In genomic region chr1:226697151-226697575, GRCh38 we compare ENCODE assay signal across 9 cellular contexts. TPM values are rescaled to one million over a fixed set of nuclear protein-coding genes. Genes with fewer than 3 reads are reported as not detected.
DNase-seq lines count a peak whose midpoint lies in the region; ATAC-seq and TF ChIP-seq lines count a peak whose summit lies in the region.
"Had no signal": no experiment of that assay in that cellular context is flagged by ENCODE, and none has a peak within 500 bp of the region (broad histone marks: within the 10 kb centered on the region; RNA-seq: fewer than 3 reads in every experiment).

No MANE protein-coding gene starts in this region.

- in situ Hi-C loops in G401 (cut with HindIII; ENCODE audit: low sequenced_read_pairs) = no loop called here

- no peaks in the 10 kb centered on the region for H3K9me3 ChIP-seq in muscle layer of colon (ENCODE audit: low read length)
- H3K9me3 ChIP-seq in body of pancreas = no peaks in the 10 kb centered on the region

- DNase-seq in activated naive CD8-positive, alpha-beta T cell treated with anti-CD3 and anti-CD28 coated beads, Interleukin-2, amount 50 U/mL, for 24 hours = no peak
- DNase-seq in G401 (ENCODE audit: low spot score) = no peak
- no peak for DNase-seq in NCI-H748 (lab: John Stamatoyannopoulos, UW; ENCODE audit: unreplicated experiment)
- DNase-seq in MV-4-11 (lab: John Stamatoyannopoulos, UW) = no peak
- DNase-seq in body of pancreas = no peak

- no peaks in the 10 kb centered on the region for H3K27me3 ChIP-seq in muscle layer of colon (ENCODE audit: control insufficient read depth in 1 of 2, insufficient read depth in 2 of 2, low read length in 2 of 2)
- H3K27me3 ChIP-seq in body of pancreas = no peaks in the 10 kb centered on the region

- no peak for TF ChIP-seq POLR2A in GM18505 (IDR thresholded peaks at IDR 0.05; ENCODE audit: borderline replicate concordance, extremely low read depth, insufficient read depth, insufficient read length)
- no peak for TF ChIP-seq POLR2A in body of pancreas (IDR thresholded peaks at IDR 0.05)

- H3K36me3 Mint-ChIP-seq in activated naive CD8-positive, alpha-beta T cell treated with anti-CD3 and anti-CD28 coated beads, Interleukin-2, amount 50 U/mL, for 24 hours (ENCODE audit: low read depth) = peaks cover 10% of the 10 kb centered on the region

- WGBS in body of pancreas, 2 donors = 57 to 69% methylated on average over 2 of the region's 2 CpGs

- ATAC-seq in GM18505 (IDR thresholded peaks at IDR 0.05; ENCODE audit: unreplicated experiment) = peak; percentile 69
- ATAC-seq in HG02852 (IDR thresholded peaks at IDR 0.05; ENCODE audit: unreplicated experiment) = peak; percentile 50
- peak; percentile 80 for ATAC-seq in activated naive CD8-positive, alpha-beta T cell treated with anti-CD3 and anti-CD28 coated beads, Interleukin-2, amount 50 U/mL, for 24 hours
- no peak for ATAC-seq in body of pancreas

- peak overlapping the region; percentile 95 for H3K27ac Mint-ChIP-seq in activated naive CD8-positive, alpha-beta T cell treated with anti-CD3 and anti-CD28 coated beads, Interleukin-2, amount 50 U/mL, for 24 hours

- H3K9ac ChIP-seq in muscle layer of colon (ENCODE audit: low read length) = peak overlapping the region; percentile 12
- H3K9ac ChIP-seq: KMS-11 had no signal

- H3K27ac ChIP-seq in muscle layer of colon (ENCODE audit: low read depth, low read length) (peak overlapping the region; percentile 72), body of pancreas (no peak overlapping the region)
- H3K27ac ChIP-seq: KMS-11 had no signal

- H3K4me3 ChIP-seq in muscle layer of colon (ENCODE audit: low read depth in 1 of 2, low read length in 2 of 2) = peak overlapping the region in 1 of 2 donors; percentile 2
- no peak overlapping the region for H3K4me3 ChIP-seq in body of pancreas

- H3K4me1 ChIP-seq in muscle layer of colon (ENCODE audit: insufficient read depth, low read length) (peaks cover 82% of the 10 kb centered on the region), body of pancreas (peaks cover 3% of the 10 kb centered on the region)

- intact Hi-C loops in body of pancreas (cut with DNase I) = no loop called here

- peaks cover 94% of the 10 kb centered on the region for H3K4me1 Mint-ChIP-seq in activated naive CD8-positive, alpha-beta T cell treated with anti-CD3 and anti-CD28 coated beads, Interleukin-2, amount 50 U/mL, for 24 hours

- peak overlapping the region; percentile 25 for H3K4me3 Mint-ChIP-seq in activated naive CD8-positive, alpha-beta T cell treated with anti-CD3 and anti-CD28 coated beads, Interleukin-2, amount 50 U/mL, for 24 hours

- peaks cover 24% of the 10 kb centered on the region for H3K36me3 ChIP-seq in muscle layer of colon (ENCODE audit: insufficient read depth, low read length)
- H3K36me3 ChIP-seq in body of pancreas (replicated peaks in 1 of 2; ENCODE audit: insufficient read depth in 1 of 2, low read depth in 2 of 2) = no peaks in the 10 kb centered on the region

- TF ChIP-seq CTCF in body of pancreas (IDR thresholded peaks at IDR 0.05) = no peak

- H3K9me3 Mint-ChIP-seq in activated naive CD8-positive, alpha-beta T cell treated with anti-CD3 and anti-CD28 coated beads, Interleukin-2, amount 50 U/mL, for 24 hours = no peaks in the 10 kb centered on the region

- H3K27me3 Mint-ChIP-seq in activated naive CD8-positive, alpha-beta T cell treated with anti-CD3 and anti-CD28 coated beads, Interleukin-2, amount 50 U/mL, for 24 hours = no peaks in the 10 kb centered on the region

RNA-seq across cellular contexts. Expression of gene ITPKB, which starts 41.9 kb away (rescaled TPM):
- 11.4 and 15.2 TPM in 2 replicates for total RNA-seq in G401 (2014; rRNA removed; shearing (Covaris generic))
- 10 to 100 TPM; 13.0 to 21.1 TPM for total RNA-seq in body of pancreas
